ENCODE assay signal across 1 cellular context in genomic region chr4:56544573-56545131, GRCh38.
TF ChIP-seq lines count a peak whose summit lies in the region.

No MANE protein-coding gene starts in this region.

TF ChIP-seq in K562, 482 proteins besides CTCF, POLR2A, EP300 and RAD21 (continued from another document):
- TF ChIP-seq ZNF407 (IDR thresholded peaks at IDR 0.05; ENCODE audit: low read depth) = no peak
